Comparison of ENCODE assay signal across 8 cellular contexts in genomic region chr16:30121741-30122620, GRCh38. TPM values are rescaled to one million over a fixed set of nuclear protein-coding genes. Genes with fewer than 3 reads are reported as not detected.
DNase-seq lines count a peak whose midpoint lies in the region; ATAC-seq lines count a peak whose summit lies in the region.

No MANE protein-coding gene starts in this region.

- peak overlapping the region; percentile 11 for H3K4me3 ChIP-seq in mesendoderm (ENCODE audit: low read length)

- peak overlapping the region; percentile 58 for H4K8ac ChIP-seq in mesendoderm (ENCODE audit: low read depth, low read length)

- H3K27ac ChIP-seq in mesendoderm (ENCODE audit: low read depth, low read length), result no peak overlapping the region

- no peaks in the 10 kb centered on the region for H3K27me3 Mint-ChIP-seq in activated naive CD4-positive, alpha-beta T cell treated with anti-CD3 and anti-CD28 coated beads, Interleukin-2, amount 50 U/mL, for 24 hours

- no peaks in the 10 kb centered on the region for H3K79me1 ChIP-seq in mesendoderm (ENCODE audit: low read length)

- H3K18ac ChIP-seq in mesendoderm (ENCODE audit: low read length), result peak overlapping the region; percentile 81

- H3K36me3 Mint-ChIP-seq in activated naive CD4-positive, alpha-beta T cell treated with anti-CD3 and anti-CD28 coated beads, Interleukin-2, amount 50 U/mL, for 24 hours, result no peaks in the 10 kb centered on the region

- peak overlapping the region; percentile 85 for H3K4me3 Mint-ChIP-seq in activated naive CD4-positive, alpha-beta T cell treated with anti-CD3 and anti-CD28 coated beads, Interleukin-2, amount 50 U/mL, for 24 hours

- no CpG with 5 or more reads among the region's 32 CpGs for WGBS in mesendoderm (ENCODE audit: extremely low coverage, insufficient coverage, low lambda C conversion rate)

- no peak overlapping the region for H3K23ac ChIP-seq in mesendoderm (ENCODE audit: low read length)

- peaks cover 23% of the 10 kb centered on the region for H3K4me1 Mint-ChIP-seq in activated naive CD4-positive, alpha-beta T cell treated with anti-CD3 and anti-CD28 coated beads, Interleukin-2, amount 50 U/mL, for 24 hours

- H2BK5ac ChIP-seq in mesendoderm (ENCODE audit: low read length), result no peak overlapping the region

- H3K79me2 ChIP-seq in mesendoderm (ENCODE audit: control insufficient read depth, insufficient read depth, low read length), result no peaks in the 10 kb centered on the region

- H3K4me2 ChIP-seq in mesendoderm (ENCODE audit: low read length), result peak overlapping the region; percentile 56

- DNase-seq in activated naive CD4-positive, alpha-beta T cell (lab: John Stamatoyannopoulos, UW), result no peak
- peak; percentile 67 to 85 for DNase-seq in dermis microvascular lymphatic vessel endothelial cell (ENCODE audit: low read depth in 2 of 2)
- DNase-seq in mesendoderm, result no peak
- DNase-seq in ureter (ENCODE audit: low spot score), result peak; percentile 71
- no peak for DNase-seq in T1000 (lab: John Stamatoyannopoulos, UW)

- H3K9ac ChIP-seq in mesendoderm (ENCODE audit: low read length), result peak overlapping the region; percentile 83

- H3K4me1 ChIP-seq in mesendoderm (ENCODE audit: control insufficient read depth, low read depth, low read length), result peaks cover 2% of the 10 kb centered on the region

- no peaks in the 10 kb centered on the region for H3K9me3 Mint-ChIP-seq in activated naive CD4-positive, alpha-beta T cell treated with anti-CD3 and anti-CD28 coated beads, Interleukin-2, amount 50 U/mL, for 24 hours

- H3K56ac ChIP-seq in mesendoderm (ENCODE audit: low read length), result peak overlapping the region; percentile 93

- peak overlapping the region; percentile 90 for H3K27ac Mint-ChIP-seq in activated naive CD4-positive, alpha-beta T cell treated with anti-CD3 and anti-CD28 coated beads, Interleukin-2, amount 50 U/mL, for 24 hours

- no peak overlapping the region for H2BK15ac ChIP-seq in mesendoderm (replicated peaks; ENCODE audit: low read depth)

- H4K5ac ChIP-seq in mesendoderm (ENCODE audit: low read length), result no peak overlapping the region

- no peak overlapping the region for H2BK120ac ChIP-seq in mesendoderm (ENCODE audit: low read depth, low read length)

- peaks cover 7% of the 10 kb centered on the region for H3K36me3 ChIP-seq in mesendoderm (ENCODE audit: control insufficient read depth, insufficient read depth, low read length)

- H3K4ac ChIP-seq in mesendoderm (ENCODE audit: low read depth, low read length), result peak overlapping the region; percentile 25

- H3K27me3 ChIP-seq in mesendoderm (ENCODE audit: insufficient read depth, low read length, poor library complexity), result no peaks in the 10 kb centered on the region

- no peak overlapping the region for H2AK5ac ChIP-seq in mesendoderm (ENCODE audit: low read length)

- ATAC-seq in GM21528 (IDR thresholded peaks at IDR 0.05; ENCODE audit: low FRiP score, unreplicated experiment), result no peak
- no peak for ATAC-seq in GM21825 (IDR thresholded peaks at IDR 0.05; ENCODE audit: unreplicated experiment)

RNA-seq across cellular contexts. Expression of gene MAPK3, which starts 1.0 kb away (rescaled TPM):
- total RNA-seq in dermis microvascular lymphatic vessel endothelial cell (33.4 and 60.2 TPM in 2 replicates), ureter (96.4 TPM)
- 44.6 TPM for polyA plus RNA-seq in mesendoderm (2013, experiment 1 of 2)
- 49.0 TPM for polyA plus RNA-seq in mesendoderm (2013, experiment 2 of 2)

RNA-seq across cellular contexts. Expression of gene GDPD3, which starts 8.6 kb away (rescaled TPM):
- total RNA-seq in dermis microvascular lymphatic vessel endothelial cell (0.51 and 1.4 TPM in 2 replicates), ureter (53.1 TPM)
- 1.0 TPM for polyA plus RNA-seq in mesendoderm (2013, experiment 1 of 2)
- polyA plus RNA-seq in mesendoderm (2013, experiment 2 of 2), result 1.1 TPM

RNA-seq across cellular contexts. Expression of gene YPEL3, which starts 26.0 kb away (rescaled TPM):
- total RNA-seq in dermis microvascular lymphatic vessel endothelial cell (13.0 and 27.9 TPM in 2 replicates), ureter (31.0 TPM)
- 26.3 TPM for polyA plus RNA-seq in mesendoderm (2013, experiment 1 of 2)
- 26.0 TPM for polyA plus RNA-seq in mesendoderm (2013, experiment 2 of 2)

RNA-seq across cellular contexts. Expression of gene TBX6, which starts 30.3 kb away (rescaled TPM):
- total RNA-seq in dermis microvascular lymphatic vessel endothelial cell (under 0.01 and 0.13 TPM in 2 replicates), ureter (8.9 TPM)
- 2.4 TPM for polyA plus RNA-seq in mesendoderm (2013, experiment 1 of 2)
- 2.1 TPM for polyA plus RNA-seq in mesendoderm (2013, experiment 2 of 2)

RNA-seq across cellular contexts. Expression of gene PPP4C, which starts 46.2 kb away (rescaled TPM):
- total RNA-seq in dermis microvascular lymphatic vessel endothelial cell (214 and 244 TPM in 2 replicates), ureter (88.9 TPM)
- polyA plus RNA-seq in mesendoderm (2013, experiment 1 of 2), result 94.2 TPM
- 93.5 TPM for polyA plus RNA-seq in mesendoderm (2013, experiment 2 of 2)

Comparison
In these comparisons a context has a peak if more than half of its experiments do, and no peak if none do; other contexts are left out.
1. DNase-seq: peak in dermis microvascular lymphatic vessel endothelial cell (2 of 2) and ureter (single experiment); none in activated naive CD4-positive, alpha-beta T cell (0 of 4), mesendoderm (single experiment) and T1000 (single experiment).
2. RNA of gene GDPD3, which starts 8.6 kb away (total RNA-seq): 53.1 TPM in ureter (single experiment); 0.51 to 1.4 TPM in dermis microvascular lymphatic vessel endothelial cell; every median in the first group is over 10 times any median in the second.